ENCODE assay signal across 12 cellular contexts in the genomic region with DNA sequence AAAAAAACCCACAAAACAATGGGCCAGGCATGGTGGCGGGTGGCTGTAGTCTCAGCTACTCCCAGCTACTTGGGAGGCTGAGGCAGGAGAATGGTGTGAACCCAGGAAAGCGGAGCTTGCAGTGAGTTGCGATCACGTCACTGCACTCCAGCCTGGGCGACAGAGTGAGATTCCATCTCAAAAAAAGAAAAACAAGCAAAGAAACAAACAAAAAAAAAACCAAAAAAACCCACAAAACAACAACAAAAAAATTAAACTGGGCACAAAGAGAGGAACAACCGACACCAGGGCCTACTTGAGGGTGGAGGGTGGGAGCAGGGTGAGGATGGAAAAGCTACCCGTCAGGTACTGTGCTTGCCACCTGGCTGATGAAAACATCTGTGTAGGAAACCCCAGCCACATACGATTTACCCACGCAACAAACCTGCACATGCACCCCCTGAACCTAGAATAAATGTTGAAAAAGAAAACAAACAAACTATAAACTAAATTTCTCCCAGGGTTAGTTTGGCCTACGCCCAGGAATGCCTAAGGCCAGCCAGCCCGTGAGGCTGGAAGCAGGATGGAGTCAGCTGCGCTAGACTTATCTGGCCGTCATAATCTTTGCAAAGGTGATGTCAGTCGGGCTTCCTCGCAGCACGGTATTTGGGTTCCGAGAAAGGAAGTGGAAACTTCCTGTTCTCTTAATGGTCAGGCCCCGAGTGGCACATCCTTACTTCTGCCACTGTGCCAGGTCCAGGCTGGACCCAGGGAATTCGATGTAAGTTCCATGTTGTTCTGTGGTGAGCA. TPM values are rescaled to one million over a fixed set of nuclear protein-coding genes. Genes with fewer than 3 reads are reported as not detected.
DNase-seq lines count a peak whose midpoint lies in the region; ATAC-seq and TF ChIP-seq lines count a peak whose summit lies in the region.
"Had no signal": no experiment of that assay in that cellular context is flagged by ENCODE, and none has a peak within 500 bp of the region (broad histone marks: within the 10 kb centered on the region; RNA-seq: fewer than 3 reads in every experiment).

No MANE protein-coding gene starts in this region.

- H3K9me3 ChIP-seq in skeletal muscle tissue (ENCODE audit: control insufficient read depth in 3 of 3, low read length in 3 of 3) = no peaks in the 10 kb centered on the region
- no peaks in the 10 kb centered on the region for H3K9me3 ChIP-seq in endodermal cell (ENCODE audit: control insufficient read depth, low read length)
- H3K9me3 ChIP-seq: adrenal gland had no signal

- CTCF ChIA-PET in RWPE1 (lab: Yijun Ruan, JAX) = interaction anchor here (0.7 kb wide), 1 partner anchor 11 kb away, joined by 3 read pairs; no protein-coding TSS in a partner anchor

- H3K27ac ChIP-seq in RWPE1 (peak overlapping the region; percentile 60), skeletal muscle tissue (ENCODE audit: low read depth, low read length) (peak overlapping the region; percentile 30), endodermal cell (ENCODE audit: low read depth, low read length) (no peak overlapping the region)

- POLR2A ChIA-PET in RWPE1 (lab: Yijun Ruan, JAX; ENCODE audit: low non-redundant PET) = no interaction called here

- H3K27me3 ChIP-seq in skeletal muscle tissue (ENCODE audit: control insufficient read depth in 3 of 3, insufficient read depth in 3 of 3, low read length in 3 of 3) (no peaks in the 10 kb centered on the region), endodermal cell (ENCODE audit: control insufficient read depth, insufficient read depth, low read length, poor library complexity, severe bottlenecking) (no peaks in the 10 kb centered on the region)
- H3K27me3 ChIP-seq: adrenal gland had no signal

- peaks cover 4% of the 10 kb centered on the region for H3K9me3 Mint-ChIP-seq in endodermal cell

- H3K4me1 ChIP-seq in skeletal muscle tissue (ENCODE audit: control insufficient read depth in 3 of 3, insufficient read depth in 3 of 3, low read length in 3 of 3) (peaks cover 6 to 15% (median 9%) of the 10 kb centered on the region in 3 donors), endodermal cell (ENCODE audit: control insufficient read depth, insufficient read depth, low read length) (no peaks in the 10 kb centered on the region)

- no peaks in the 10 kb centered on the region for H3K4me1 Mint-ChIP-seq in endodermal cell

- TF ChIP-seq CTCF in RWPE1 (conservative IDR thresholded peaks at IDR 0.05; ENCODE audit: low read depth) (no peak), endodermal cell (conservative IDR thresholded peaks at IDR 0.05) (no peak)

- H3K27me3 Mint-ChIP-seq in endodermal cell (ENCODE audit: insufficient read depth) = no peaks in the 10 kb centered on the region

- WGBS in endodermal cell (ENCODE audit: insufficient coverage in 1 of 2, insufficient read length in 1 of 2), 2 experiments = 87 to 89% methylated on average over 13 to 19 of the region's 19 CpGs

- no peak for DNase-seq in RWPE1 (ENCODE audit: low spot score)
- no peak for DNase-seq in endodermal cell
- DNase-seq in kidney glomerular epithelial cell (lab: John Stamatoyannopoulos, UW) = no peak
- DNase-seq: activated CD8-positive, alpha-beta memory T cell treated with anti-CD3 and anti-CD28 coated beads for 24 hours; COR-L47; NCI-H446 treated with DMSO at 0.1 percent for 48 hours had no signal

- H3K36me3 ChIP-seq in skeletal muscle tissue (ENCODE audit: control insufficient read depth in 3 of 3, insufficient read depth in 3 of 3, low read length in 3 of 3) = no peaks in the 10 kb centered on the region
- H3K36me3 ChIP-seq in endodermal cell (ENCODE audit: control insufficient read depth, insufficient read depth, low read length) = no peaks in the 10 kb centered on the region
- H3K36me3 ChIP-seq: adrenal gland had no signal

- no peaks in the 10 kb centered on the region for H3K36me3 Mint-ChIP-seq in endodermal cell (ENCODE audit: low read depth)

- H3K4me3 ChIP-seq in skeletal muscle tissue (ENCODE audit: low read length in 3 of 3) = no peak overlapping the region
- no peak overlapping the region for H3K4me3 ChIP-seq in endodermal cell (ENCODE audit: low read length)
- H3K4me3 ChIP-seq: adrenal gland had no signal

- ATAC-seq in GM18907 (IDR thresholded peaks at IDR 0.05; ENCODE audit: unreplicated experiment) (peak; percentile 48), esophagus mucosa (peak; percentile 35), GM19324 (IDR thresholded peaks at IDR 0.05; ENCODE audit: low FRiP score, unreplicated experiment) (no peak)

- H3K9ac ChIP-seq in skeletal muscle tissue (ENCODE audit: low read depth in 1 of 3, low read length in 3 of 3) = no peak overlapping the region
- no peak overlapping the region for H3K9ac ChIP-seq in endodermal cell (ENCODE audit: extremely low read depth, low read length, poor library complexity, severe bottlenecking)

- no peak overlapping the region for H3K4me3 Mint-ChIP-seq in endodermal cell

- no peak overlapping the region for H3K27ac Mint-ChIP-seq in endodermal cell

RNA-seq across cellular contexts. Expression of a gene that starts 21.9 kb away (rescaled TPM):
- 101 TPM for total RNA-seq in esophagus mucosa
- total RNA-seq in skeletal muscle tissue = 28.7 TPM
- total RNA-seq in endodermal cell = 10 to 100 TPM; 89.5 to 92.4 TPM
- 120 TPM for polyA plus RNA-seq in endodermal cell (2013, experiment 1 of 2)
- polyA plus RNA-seq in endodermal cell (2013, experiment 2 of 2) = 109 TPM

RNA-seq across cellular contexts. Expression of a gene that starts 30.7 kb away (rescaled TPM):
- total RNA-seq in esophagus mucosa = 0.68 TPM
- total RNA-seq in skeletal muscle tissue = not detected
- 1 to 10 TPM in 1 of 2 donors, under 1 TPM in 1; 0.46 to 1.8 TPM for total RNA-seq in endodermal cell
- not detected for polyA plus RNA-seq in endodermal cell (2013, experiment 1 of 2)
- polyA plus RNA-seq in endodermal cell (2013, experiment 2 of 2) = 0.62 TPM
- total RNA-seq: myocyte had no signal
- polyA plus RNA-seq: adrenal gland had no signal

RNA-seq across cellular contexts. Expression of a gene that starts 49.6 kb away (rescaled TPM):
- total RNA-seq in esophagus mucosa (14.3 TPM), skeletal muscle tissue (18.3 TPM), endodermal cell (1 to 10 TPM; 5.3 to 7.7 TPM)
- polyA plus RNA-seq in endodermal cell (2013, experiment 1 of 2) = 2.0 TPM
- 1.7 TPM for polyA plus RNA-seq in endodermal cell (2013, experiment 2 of 2)

RNA-seq across cellular contexts. Expression of a gene that starts 56.4 kb away (rescaled TPM):
- 43.9 TPM for total RNA-seq in esophagus mucosa
- 22.4 TPM for total RNA-seq in skeletal muscle tissue
- total RNA-seq in endodermal cell = 100 to 1,000 TPM in 1 of 2 donors, 10 to 100 TPM in 1; 81.9 to 102 TPM
- polyA plus RNA-seq in endodermal cell (2013, experiment 1 of 2) = 88.4 TPM
- 78.7 TPM for polyA plus RNA-seq in endodermal cell (2013, experiment 2 of 2)
